In genomic region chr12:4251228-4251891, GRCh38 we compare ENCODE assay signal across 1 cellular context.
TF ChIP-seq lines count a peak whose summit lies in the region.

No MANE protein-coding gene starts in this region.

TF ChIP-seq in H1, 55 proteins besides CTCF, POLR2A, EP300 and RAD21:
- TF ChIP-seq MAFK (IDR thresholded peaks at IDR 0.05; ENCODE audit: low read depth, low read length) = no peak
- TF ChIP-seq ASH2L (IDR thresholded peaks at IDR 0.05; ENCODE audit: low read length) = no peak
- no peak for TF ChIP-seq TCF12 (IDR thresholded peaks at IDR 0.05; ENCODE audit: low read depth, low read length)
- no peak for TF ChIP-seq MAX (IDR thresholded peaks at IDR 0.05)
- TF ChIP-seq JUND (IDR thresholded peaks at IDR 0.05; ENCODE audit: low read length) = no peak
- TF ChIP-seq CTBP2 (IDR thresholded peaks at IDR 0.05; ENCODE audit: borderline replicate concordance, insufficient read depth, insufficient read length, low read length) = no peak
- no peak for TF ChIP-seq E2F6 (IDR thresholded peaks at IDR 0.05)
- TF ChIP-seq CBX8 (IDR thresholded peaks at IDR 0.05; ENCODE audit: borderline replicate concordance, low read depth, low read length) = no peak
- TF ChIP-seq YY1 (IDR thresholded peaks at IDR 0.05; ENCODE audit: low read depth, low read length) = no peak
- TF ChIP-seq TEAD4 (IDR thresholded peaks at IDR 0.05; ENCODE audit: low read depth, low read length) = no peak
- TF ChIP-seq HDAC6 (IDR thresholded peaks at IDR 0.05; ENCODE audit: low read depth, low read length) = no peak
- no peak for TF ChIP-seq SIRT6 (IDR thresholded peaks at IDR 0.05; ENCODE audit: low read length)
- no peak for TF ChIP-seq SP4 (IDR thresholded peaks at IDR 0.05; ENCODE audit: low read length)
- TF ChIP-seq JUN (IDR thresholded peaks at IDR 0.05; ENCODE audit: low read depth, low read length) = no peak
- no peak for TF ChIP-seq KDM1A (IDR thresholded peaks at IDR 0.05; ENCODE audit: borderline replicate concordance, low read length)
